8 cellular contexts compared by ENCODE assay signal in genomic region chr4:140523857-140524742, GRCh38. TPM values are rescaled to one million over a fixed set of nuclear protein-coding genes. Genes with fewer than 3 reads are reported as not detected.
A peak's percentile ranks its signal among the peaks of the same experiment; 100 is the strongest.
DNase-seq lines count a peak whose midpoint lies in the region; ATAC-seq, FAIRE-seq and TF ChIP-seq lines count a peak whose summit lies in the region.

Gene ELMOD2 (plus strand): TSS chr4:140524168. CDS start chr4:140525429, 1,261 bp downstream.

- TF ChIP-seq CTCF in left ventricle myocardium inferior (IDR thresholded peaks at IDR 0.05; ENCODE audit: borderline replicate concordance) (peak; percentile 97), prostate gland (IDR thresholded peaks at IDR 0.05) (peak; percentile 45 to 94 (median 88))

- H3K36me3 ChIP-seq in left ventricle myocardium inferior (peaks cover 14% of the 10 kb centered on the region), prostate gland (no peaks in the 10 kb centered on the region)

- H3K4me1 ChIP-seq in left ventricle myocardium inferior: peaks cover 41% of the 10 kb centered on the region
- no peaks in the 10 kb centered on the region for H3K4me1 ChIP-seq in prostate gland (replicated peaks)

- FAIRE-seq in GM12891 (lab: Jason Lieb, UNC) (peak; percentile 97), urothelium cell line (lab: Jason Lieb, UNC) (peak; percentile 63)

- H3K27me3 ChIP-seq in left ventricle myocardium inferior (ENCODE audit: low read depth) (no peaks in the 10 kb centered on the region), prostate gland (replicated peaks; ENCODE audit: insufficient read depth) (no peaks in the 10 kb centered on the region)

- ATAC-seq in HG02852 (IDR thresholded peaks at IDR 0.05; ENCODE audit: unreplicated experiment): peak; percentile 100

- intact Hi-C loops in T-helper 1 cell treated with Interleukin-12 subunit alpha and Interleukin-12 subunit beta and Interleukin-4 antibody, amounts not matched to agents 30 ng/mL and 1 ng/mL, for 36 hours (cut with micrococcal nuclease): loop anchor here (1.0 to 10.0 kb wide), 20 partner anchors 32 to 1883 kb away; partner anchors contain the start of genes IL15, NAA15, NOCT and SCOC
- intact Hi-C loops in left ventricle myocardium inferior (cut with micrococcal nuclease) (no loop called here), prostate gland (cut with DNase I) (loop anchor here (10.0 kb wide), 1 partner anchor 149 kb away; the partner anchor contains the start of gene SCOC)

- peaks cover 6% of the 10 kb centered on the region for H3K9me3 ChIP-seq in left ventricle myocardium inferior (replicated peaks)
- no peaks in the 10 kb centered on the region for H3K9me3 ChIP-seq in prostate gland

- H3K27ac ChIP-seq in left ventricle myocardium inferior (replicated peaks) (peak within 1 kb of the TSS; percentile 90), prostate gland (peak within 1 kb of the TSS; percentile 65 to 81)

- under 1% methylated on average over 71 of the region's 77 CpGs for WGBS in prostate gland

- DNase-seq in GM12891 (ENCODE audit: insufficient read length, low spot score) (peak; percentile 90), NCI-H146 (lab: John Stamatoyannopoulos, UW) (peak; percentile 97), amniotic stem cell (lab: John Stamatoyannopoulos, UW) (peak; percentile 97), left ventricle myocardium inferior (peak; percentile 99), prostate gland (ENCODE audit: low spot score) (peak; percentile 97), urothelium cell line (ENCODE audit: low spot score) (peak; percentile 98)

- peak; percentile 90 for TF ChIP-seq POLR2A in GM12891 (IDR thresholded peaks at IDR 0.05; ENCODE audit: low read depth, low read length)
- TF ChIP-seq POLR2A in prostate gland (IDR thresholded peaks at IDR 0.05): peak; percentile 46

- H3K4me3 ChIP-seq in left ventricle myocardium inferior (peak within 1 kb of the TSS; percentile 84), prostate gland (peak within 1 kb of the TSS; percentile 67 to 99)

TF ChIP-seq in GM12891, 5 proteins besides CTCF, POLR2A, EP300 and RAD21:
- TF ChIP-seq TAF1 (IDR thresholded peaks at IDR 0.05; ENCODE audit: low read depth, low read length) (peak; percentile 65; the same call in 1 of the 2 replicates), PAX5 (IDR thresholded peaks at IDR 0.05; ENCODE audit: insufficient read depth, low read length, severe bottlenecking) (no peak), POU2F2 (IDR thresholded peaks at IDR 0.05; ENCODE audit: low read depth, low read length) (peak; percentile 42; the same call in 1 of the 2 replicates), SPI1 (IDR thresholded peaks at IDR 0.05; ENCODE audit: low read depth, low read length) (0 out of 2 replicates have a peak, but pooled peaks have one; percentile 3), POLR2AphosphoS5 (IDR thresholded peaks at IDR 0.05; ENCODE audit: low read depth, low read length) (peak; percentile 85)

RNA-seq across cellular contexts. Expression of gene ELMOD2, which starts in this region (rescaled TPM):
- 3.9 TPM for polyA plus RNA-seq in GM12891 (2012; ENCODE audit: low read depth, missing spikeins)
- total RNA-seq in T-helper 1 cell treated with Interleukin-12 subunit alpha and Interleukin-12 subunit beta and Interleukin-4 antibody, amounts not matched to agents 30 ng/mL and 1 ng/mL, for 36 hours: 17.3 and 18.2 TPM in 2 replicates
- 16.8 TPM for total RNA-seq in left ventricle myocardium inferior
- total RNA-seq in prostate gland: 10 to 100 TPM; 35.0 to 39.2 TPM

Comparison
In these comparisons a context has a peak if more than half of its experiments do, and no peak if none do; other contexts are left out.
1. Peak in every context shown above with its lines: DNase-seq, ATAC-seq, H3K4me3 ChIP-seq and H3K27ac ChIP-seq.